Comparison of ENCODE assay signal across 3 cellular contexts in the genomic region with DNA sequence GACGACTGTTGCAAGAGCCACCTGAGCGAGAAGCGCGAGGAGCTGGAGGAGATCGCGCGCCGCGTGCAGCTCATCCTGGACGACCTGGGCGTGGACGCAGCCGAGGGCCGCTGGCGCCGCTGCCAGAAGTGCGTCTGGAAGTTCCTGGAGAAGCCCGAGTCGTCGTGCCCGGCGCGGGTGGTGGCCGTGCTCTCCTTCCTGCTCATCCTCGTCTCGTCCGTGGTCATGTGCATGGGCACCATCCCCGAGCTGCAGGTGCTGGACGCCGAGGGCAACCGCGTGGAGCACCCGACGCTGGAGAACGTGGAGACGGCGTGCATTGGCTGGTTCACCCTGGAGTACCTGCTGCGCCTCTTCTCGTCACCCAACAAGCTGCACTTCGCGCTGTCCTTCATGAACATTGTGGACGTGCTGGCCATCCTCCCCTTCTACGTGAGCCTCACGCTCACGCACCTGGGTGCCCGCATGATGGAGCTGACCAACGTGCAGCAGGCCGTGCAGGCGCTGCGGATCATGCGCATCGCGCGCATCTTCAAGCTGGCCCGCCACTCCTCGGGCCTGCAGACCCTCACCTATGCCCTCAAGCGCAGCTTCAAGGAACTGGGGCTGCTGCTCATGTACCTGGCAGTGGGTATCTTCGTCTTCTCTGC.
TF ChIP-seq lines count a peak whose summit lies in the region.

No MANE protein-coding gene starts in this region.

TF ChIP-seq in HepG2, 621 proteins besides CTCF, POLR2A, EP300 and RAD21:
- TF ChIP-seq GATAD1 (CRISPR knock-in tag; IDR thresholded peaks at IDR 0.05) (no peak), HNRNPL (IDR thresholded peaks at IDR 0.05; ENCODE audit: low read depth, low read length) (0 out of 2 replicates have a peak, but pooled peaks have one; percentile 29)

TF ChIP-seq in H1, 55 proteins besides CTCF, POLR2A, EP300 and RAD21:
- TF ChIP-seq EZH2 (IDR thresholded peaks at IDR 0.05; ENCODE audit: low read depth, low read length, severe bottlenecking), result peak; percentile 26
- no peak for TF ChIP-seq NANOG (IDR thresholded peaks at IDR 0.05; ENCODE audit: insufficient read depth, low read depth, low read length, poor library complexity, severe bottlenecking)

TF ChIP-seq in neural cell, 6 proteins besides CTCF, POLR2A, EP300 and RAD21:
- TF ChIP-seq, protein P1, sequence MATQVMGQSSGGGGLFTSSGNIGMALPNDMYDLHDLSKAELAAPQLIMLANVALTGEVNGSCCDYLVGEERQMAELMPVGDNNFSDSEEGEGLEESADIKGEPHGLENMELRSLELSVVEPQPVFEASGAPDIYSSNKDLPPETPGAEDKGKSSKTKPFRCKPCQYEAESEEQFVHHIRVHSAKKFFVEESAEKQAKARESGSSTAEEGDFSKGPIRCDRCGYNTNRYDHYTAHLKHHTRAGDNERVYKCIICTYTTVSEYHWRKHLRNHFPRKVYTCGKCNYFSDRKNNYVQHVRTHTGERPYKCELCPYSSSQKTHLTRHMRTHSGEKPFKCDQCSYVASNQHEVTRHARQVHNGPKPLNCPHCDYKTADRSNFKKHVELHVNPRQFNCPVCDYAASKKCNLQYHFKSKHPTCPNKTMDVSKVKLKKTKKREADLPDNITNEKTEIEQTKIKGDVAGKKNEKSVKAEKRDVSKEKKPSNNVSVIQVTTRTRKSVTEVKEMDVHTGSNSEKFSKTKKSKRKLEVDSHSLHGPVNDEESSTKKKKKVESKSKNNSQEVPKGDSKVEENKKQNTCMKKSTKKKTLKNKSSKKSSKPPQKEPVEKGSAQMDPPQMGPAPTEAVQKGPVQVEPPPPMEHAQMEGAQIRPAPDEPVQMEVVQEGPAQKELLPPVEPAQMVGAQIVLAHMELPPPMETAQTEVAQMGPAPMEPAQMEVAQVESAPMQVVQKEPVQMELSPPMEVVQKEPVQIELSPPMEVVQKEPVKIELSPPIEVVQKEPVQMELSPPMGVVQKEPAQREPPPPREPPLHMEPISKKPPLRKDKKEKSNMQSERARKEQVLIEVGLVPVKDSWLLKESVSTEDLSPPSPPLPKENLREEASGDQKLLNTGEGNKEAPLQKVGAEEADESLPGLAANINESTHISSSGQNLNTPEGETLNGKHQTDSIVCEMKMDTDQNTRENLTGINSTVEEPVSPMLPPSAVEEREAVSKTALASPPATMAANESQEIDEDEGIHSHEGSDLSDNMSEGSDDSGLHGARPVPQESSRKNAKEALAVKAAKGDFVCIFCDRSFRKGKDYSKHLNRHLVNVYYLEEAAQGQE (IDR thresholded peaks at IDR 0.05; ENCODE audit: borderline replicate concordance), result no peak
- TF ChIP-seq TAF1 (IDR thresholded peaks at IDR 0.05; ENCODE audit: low read depth) (no peak), EZH2 (IDR thresholded peaks at IDR 0.05; ENCODE audit: borderline replicate concordance, insufficient read depth, low read length, poor library complexity, severe bottlenecking) (no peak), MXI1 (conservative IDR thresholded peaks at IDR 0.05; ENCODE audit: poor library complexity, severe bottlenecking) (no peak), SMC3 (conservative IDR thresholded peaks at IDR 0.05; ENCODE audit: poor library complexity) (no peak), POLR2AphosphoS5 (IDR thresholded peaks at IDR 0.05) (no peak)
